Comparison of ENCODE assay signal across 12 cellular contexts in the genomic region with DNA sequence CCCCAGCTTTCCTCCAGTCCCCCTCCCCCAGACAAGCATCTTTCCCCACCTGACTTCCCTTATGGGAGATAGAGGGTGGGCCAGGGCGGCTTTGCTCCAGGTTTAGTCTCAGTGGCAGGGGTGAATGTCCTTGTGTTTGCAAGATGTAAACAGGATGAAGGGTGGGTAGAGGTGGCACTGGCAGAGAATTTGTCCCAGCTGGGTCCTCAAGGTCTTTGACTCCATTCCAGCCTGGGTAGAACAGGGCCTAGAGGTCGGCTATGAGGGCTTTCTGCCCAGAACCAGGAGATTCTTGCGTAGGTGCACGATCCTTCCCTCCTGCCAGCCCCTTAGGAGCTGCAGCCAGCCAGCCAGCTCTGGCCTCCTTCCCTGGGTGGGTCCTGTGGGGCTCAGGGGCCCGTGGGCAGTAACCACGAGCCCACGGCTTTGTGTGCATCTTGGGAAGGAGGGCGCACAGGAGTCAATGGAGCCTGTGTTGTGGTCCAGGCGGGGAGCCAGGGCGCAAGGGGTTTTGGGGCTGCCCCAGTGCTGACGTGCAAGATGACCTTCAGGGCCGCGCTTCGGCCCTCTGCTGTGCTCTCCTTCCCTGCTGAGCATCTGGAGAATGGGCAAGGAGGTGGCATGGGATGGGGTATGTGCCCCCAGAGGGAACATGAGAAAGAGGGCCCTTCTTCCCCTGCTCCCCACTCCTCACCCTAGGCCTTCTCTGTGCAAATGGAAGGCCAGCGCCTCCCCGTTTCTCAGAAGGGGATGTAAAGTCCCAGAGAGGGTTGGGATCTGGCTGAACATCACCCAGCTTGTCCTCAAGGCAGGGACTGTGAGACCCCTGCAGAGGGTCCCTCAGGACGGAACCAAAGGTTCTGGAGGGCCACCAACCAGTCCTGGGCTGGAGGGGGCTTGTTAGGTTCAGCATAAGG. TPM values are rescaled to one million over a fixed set of nuclear protein-coding genes. Genes with fewer than 3 reads are reported as not detected.
A peak's percentile ranks its signal among the peaks of the same experiment; 100 is the strongest.
DNase-seq lines count a peak whose midpoint lies in the region; ATAC-seq and TF ChIP-seq lines count a peak whose summit lies in the region.
"Had no signal": no experiment of that assay in that cellular context is flagged by ENCODE, and none has a peak within 500 bp of the region (broad histone marks: within the 10 kb centered on the region; RNA-seq: fewer than 3 reads in every experiment).

No MANE protein-coding gene starts in this region.

- peak overlapping the region in 3 of 4 donors; percentile 52 to 79 (median 72) for H3K4me3 Mint-ChIP-seq in CD4-positive, CD25-positive, alpha-beta regulatory T cell
- peak overlapping the region; percentile 25 for H3K4me3 Mint-ChIP-seq in natural killer cell

- H3K27me3 ChIP-seq in CD4-positive, CD25-positive, alpha-beta regulatory T cell (ENCODE audit: control insufficient read depth, insufficient read depth, low read length): no peaks in the 10 kb centered on the region
- H3K27me3 ChIP-seq in HUES64 (ENCODE audit: insufficient read depth, low read length) (no peaks in the 10 kb centered on the region), adipocyte (replicated peaks; ENCODE audit: control insufficient read depth, insufficient read depth, low read length) (no peaks in the 10 kb centered on the region), HAP-1 (ENCODE audit: low read depth) (no peaks in the 10 kb centered on the region)

- H3K9me3 Mint-ChIP-seq in CD4-positive, CD25-positive, alpha-beta regulatory T cell: no peaks in the 10 kb centered on the region
- H3K9me3 Mint-ChIP-seq in natural killer cell: no peaks in the 10 kb centered on the region

- peaks cover 11 to 53% (median 38%) of the 10 kb centered on the region in 4 donors for H3K4me1 Mint-ChIP-seq in CD4-positive, CD25-positive, alpha-beta regulatory T cell
- peaks cover 17 to 49% of the 10 kb centered on the region in 2 donors for H3K4me1 Mint-ChIP-seq in natural killer cell

- peak overlapping the region; percentile 26 for H3K4me3 ChIP-seq in CD4-positive, CD25-positive, alpha-beta regulatory T cell (ENCODE audit: low read depth, low read length)
- H3K4me3 ChIP-seq in HUES64 (ENCODE audit: low read length) (no peak overlapping the region), adipocyte (ENCODE audit: low read length) (no peak overlapping the region), HAP-1 (no peak overlapping the region)

- H3K36me3 ChIP-seq in CD4-positive, CD25-positive, alpha-beta regulatory T cell (ENCODE audit: control insufficient read depth, insufficient read depth, low read length): peaks cover 4% of the 10 kb centered on the region
- H3K36me3 ChIP-seq in HUES64 (ENCODE audit: insufficient read depth, low read length) (peaks cover 9% of the 10 kb centered on the region), adipocyte (ENCODE audit: control insufficient read depth, insufficient read depth, low read length, severe bottlenecking) (peaks cover 5% of the 10 kb centered on the region), HAP-1 (replicated peaks) (peaks cover under 1% of the 10 kb centered on the region; the same call in 1 of the 2 replicates)

- H3K4me1 ChIP-seq in CD4-positive, CD25-positive, alpha-beta regulatory T cell (ENCODE audit: control insufficient read depth, insufficient read depth, low read length, poor library complexity, severe bottlenecking): peaks cover 46% of the 10 kb centered on the region
- H3K4me1 ChIP-seq in HUES64 (ENCODE audit: insufficient read depth, low read length) (peaks cover 36% of the 10 kb centered on the region), adipocyte (ENCODE audit: control insufficient read depth, insufficient read depth, low read length) (peaks cover 26% of the 10 kb centered on the region), HAP-1 (no peaks in the 10 kb centered on the region)

- no peak overlapping the region for H3K9ac ChIP-seq in HUES64 (ENCODE audit: low read depth, low read length)
- peak overlapping the region; percentile 43 for H3K9ac ChIP-seq in adipocyte (ENCODE audit: low read length)

- peak overlapping the region; percentile 61 for H3K27ac ChIP-seq in CD4-positive, CD25-positive, alpha-beta regulatory T cell (ENCODE audit: insufficient read depth, low read length, poor library complexity, severe bottlenecking)
- 0 out of 2 replicates have a peak overlapping the region, but pooled peaks have one; percentile 22 for H3K27ac ChIP-seq in HUES64 (ENCODE audit: low read depth, low read length)

- H3K36me3 Mint-ChIP-seq in CD4-positive, CD25-positive, alpha-beta regulatory T cell: peaks cover 3% of the 10 kb centered on the region
- no peaks in the 10 kb centered on the region for H3K36me3 Mint-ChIP-seq in natural killer cell

- DNase-seq in CD4-positive, CD25-positive, alpha-beta regulatory T cell: peak in 1 of 3 donors; percentile 32
- DNase-seq in adipocyte (ENCODE audit: low read depth) (no peak), natural killer cell (no peak), 8988T (no peak), HAP-1 (ENCODE audit: low spot score in 2 of 2) (no peak)
- DNase-seq: effector CD8-positive, alpha-beta T cell; kidney; NCI-H446 treated with DMSO at 0.1 percent for 48 hours had no signal

- H3K9me3 ChIP-seq in CD4-positive, CD25-positive, alpha-beta regulatory T cell (ENCODE audit: control insufficient read depth in 2 of 2, low read length in 2 of 2): no peaks in the 10 kb centered on the region
- no peaks in the 10 kb centered on the region for H3K9me3 ChIP-seq in HUES64 (ENCODE audit: insufficient read depth, low read depth, low read length)
- H3K9me3 ChIP-seq in adipocyte (ENCODE audit: control insufficient read depth, low read length): no peaks in the 10 kb centered on the region
- no peaks in the 10 kb centered on the region for H3K9me3 ChIP-seq in HAP-1

- intact Hi-C loops in natural killer cell (cut with micrococcal nuclease): no loop called here

- TF ChIP-seq CTCF in natural killer cell (IDR thresholded peaks at IDR 0.05): no peak

- no peak for ATAC-seq in CD4-positive, CD25-positive, alpha-beta regulatory T cell (ENCODE audit: low read depth in 2 of 2)
- ATAC-seq in natural killer cell (no peak), HG03135 (IDR thresholded peaks at IDR 0.05; ENCODE audit: unreplicated experiment) (no peak), GM18861 (IDR thresholded peaks at IDR 0.05; ENCODE audit: unreplicated experiment) (no peak)

- in situ Hi-C loops in HAP-1 (cut with MboI; ENCODE audit: low sequenced_read_pairs): loop anchor here (10.0 to 25.0 kb wide), 2 partner anchors 556 to 784 kb away; no protein-coding TSS in a partner anchor

- peak overlapping the region; percentile 56 to 69 (median 68) for H3K27ac Mint-ChIP-seq in CD4-positive, CD25-positive, alpha-beta regulatory T cell
- peak overlapping the region in 1 of 2 donors; percentile 57 for H3K27ac Mint-ChIP-seq in natural killer cell

- 93% methylated on average over 17 of the region's 17 CpGs for WGBS in HUES64

- no peaks in the 10 kb centered on the region for H3K27me3 Mint-ChIP-seq in CD4-positive, CD25-positive, alpha-beta regulatory T cell
- no peaks in the 10 kb centered on the region for H3K27me3 Mint-ChIP-seq in natural killer cell (ENCODE audit: low read depth in 2 of 2)

RNA-seq across cellular contexts. Expression of gene POU3F1, which starts 15.7 kb away (rescaled TPM):
- 1.7 TPM for total RNA-seq in CD4-positive, CD25-positive, alpha-beta regulatory T cell
- under 1 TPM; 0.11 to 0.49 (median 0.32) TPM for polyA plus RNA-seq in CD4-positive, CD25-positive, alpha-beta regulatory T cell
- polyA plus RNA-seq in HUES64 (2013, experiment 1 of 2): 7.4 TPM
- polyA plus RNA-seq in HUES64 (2013, experiment 2 of 2): 9.1 TPM
- total RNA-seq in natural killer cell: under 1 TPM in 2 of 3 donors, not detected in 1; 0.12 to 0.15 TPM
- total RNA-seq: kidney; T-helper 2 cell treated with Interferon-gamma antibody and Interleukin-4, amounts not matched to agents 100 ng/mL and 5 ng/mL, for 36 hours had no signal

RNA-seq across cellular contexts. Expression of gene UTP11, which starts 18.3 kb away (rescaled TPM):
- total RNA-seq in CD4-positive, CD25-positive, alpha-beta regulatory T cell: 12.3 TPM
- 10 to 100 TPM; 21.0 to 31.1 (median 24.9) TPM for polyA plus RNA-seq in CD4-positive, CD25-positive, alpha-beta regulatory T cell
- polyA plus RNA-seq in HUES64 (2013, experiment 1 of 2): 64.1 TPM
- 66.8 TPM for polyA plus RNA-seq in HUES64 (2013, experiment 2 of 2)
- 10 to 100 TPM; 13.4 to 20.7 (median 19.2) TPM for total RNA-seq in natural killer cell

RNA-seq across cellular contexts. Expression of gene FHL3, which starts 25.5 kb away (rescaled TPM):
- total RNA-seq in CD4-positive, CD25-positive, alpha-beta regulatory T cell: 4.6 TPM
- polyA plus RNA-seq in CD4-positive, CD25-positive, alpha-beta regulatory T cell: 10 to 100 TPM; 11.2 to 20.8 (median 13.3) TPM
- 19.7 TPM for polyA plus RNA-seq in HUES64 (2013, experiment 1 of 2)
- polyA plus RNA-seq in HUES64 (2013, experiment 2 of 2): 20.8 TPM
- total RNA-seq in natural killer cell: 10 to 100 TPM; 49.3 to 82.6 (median 53.6) TPM

RNA-seq across cellular contexts. Expression of gene SF3A3, which starts 41.0 kb away (rescaled TPM):
- total RNA-seq in CD4-positive, CD25-positive, alpha-beta regulatory T cell: 47.6 TPM
- 100 to 1,000 TPM in 3 of 4 donors, 10 to 100 TPM in 1; 90.6 to 118 (median 105) TPM for polyA plus RNA-seq in CD4-positive, CD25-positive, alpha-beta regulatory T cell
- 123 TPM for polyA plus RNA-seq in HUES64 (2013, experiment 1 of 2)
- 106 TPM for polyA plus RNA-seq in HUES64 (2013, experiment 2 of 2)
- 10 to 100 TPM; 48.7 to 75.8 (median 71.1) TPM for total RNA-seq in natural killer cell
